Comparison of ENCODE assay signal across 8 cellular contexts in the genomic region with DNA sequence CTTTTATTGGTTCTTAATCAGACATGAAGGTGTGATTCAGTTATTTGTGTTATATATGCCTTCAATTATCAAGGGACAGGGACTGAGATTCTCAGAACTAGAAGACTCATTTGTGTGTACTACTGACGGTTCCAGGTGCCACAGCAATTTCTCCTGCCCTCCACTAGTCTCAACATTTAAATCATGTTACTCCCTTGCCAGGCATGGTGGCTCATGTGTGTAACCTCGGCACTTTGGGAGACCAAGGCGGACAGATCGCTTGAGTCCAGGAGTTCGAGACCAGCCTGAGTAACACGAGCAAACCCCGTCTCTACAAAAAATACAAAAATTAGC. TPM values are rescaled to one million over a fixed set of nuclear protein-coding genes. Genes with fewer than 3 reads are reported as not detected.
DNase-seq lines count a peak whose midpoint lies in the region; ATAC-seq and TF ChIP-seq lines count a peak whose summit lies in the region.

No MANE protein-coding gene starts in this region.

- peaks cover 0 to 3% (median 0%) of the 10 kb centered on the region in 8 donors for H3K9me3 Mint-ChIP-seq in CD4-positive, alpha-beta memory T cell
- no peaks in the 10 kb centered on the region for H3K9me3 Mint-ChIP-seq in neural progenitor cell

- POLR2A ChIA-PET in CD4-positive, alpha-beta memory T cell (lab: Charles Lee; ENCODE audit: partially characterized antibody): interaction anchor here (1.3 to 2.7 kb wide), 3 partner anchors 8 to 123 kb away, joined by 4 to 35 read pairs (median 32); a partner anchor contains a TSS

- intact Hi-C loops in CD4-positive, alpha-beta memory T cell (cut with micrococcal nuclease): loop anchor here (2.0 to 5.0 kb wide), 3 partner anchors 415 to 712 kb away; a partner anchor contains a TSS
- intact Hi-C loops in dorsolateral prefrontal cortex (cut with DNase I): loop anchor here (2.0 to 10.0 kb wide), 7 partner anchors 40 to 352 kb away; a partner anchor contains a TSS

- H3K4me3 ChIP-seq in CD4-positive, alpha-beta memory T cell (ENCODE audit: low read length in 2 of 2): peak overlapping the region; percentile 53 to 82
- H3K4me3 ChIP-seq in NB4 (ENCODE audit: low read depth, low read length) (peak overlapping the region; percentile 80), dorsolateral prefrontal cortex (peak overlapping the region in 58 of 59 donors; percentile 68 to 98 (median 92)), neural progenitor cell (peak overlapping the region; percentile 81)

- H3K9me3 ChIP-seq in CD4-positive, alpha-beta memory T cell (ENCODE audit: control insufficient read depth in 1 of 2, low read length in 2 of 2): no peaks in the 10 kb centered on the region
- no peaks in the 10 kb centered on the region for H3K9me3 ChIP-seq in neural progenitor cell (ENCODE audit: low read depth)

- no peak for DNase-seq in CD4-positive, alpha-beta memory T cell
- DNase-seq in NB4 (ENCODE audit: low read depth) (peak; percentile 20), dorsolateral prefrontal cortex (peak in 1 of 10 donors; percentile 11), neural progenitor cell (ENCODE audit: low spot score) (no peak), NCI-H1092 (lab: John Stamatoyannopoulos, UW) (no peak), SKM-1 (lab: John Stamatoyannopoulos, UW; ENCODE audit: unreplicated experiment) (no peak), EL (no peak)

- peaks cover 20% of the 10 kb centered on the region for H4K20me1 ChIP-seq in neural progenitor cell (ENCODE audit: low read depth)

- TF ChIP-seq POLR2A in NB4 (IDR thresholded peaks at IDR 0.05; ENCODE audit: extremely low read depth, insufficient read length): no peak

- peak overlapping the region; percentile 78 to 96 (median 83) for H3K4me3 Mint-ChIP-seq in CD4-positive, alpha-beta memory T cell
- H3K4me3 Mint-ChIP-seq in neural progenitor cell: peak overlapping the region; percentile 96

- no peak overlapping the region for H2AFZ ChIP-seq in neural progenitor cell (replicated peaks)

- H3K79me2 ChIP-seq in neural progenitor cell (ENCODE audit: low read depth): peaks cover 43% of the 10 kb centered on the region

- H3K4me1 ChIP-seq in CD4-positive, alpha-beta memory T cell (ENCODE audit: insufficient read depth, low read length): peaks cover 44% of the 10 kb centered on the region
- no peaks in the 10 kb centered on the region for H3K4me1 ChIP-seq in neural progenitor cell

- CTCF ChIA-PET in CD4-positive, alpha-beta memory T cell (lab: Charles Lee; ENCODE audit: partially characterized antibody): interaction anchor here (7.8 to 12.7 kb wide), 2 partner anchors 123 to 146 kb away, joined by 124 to 422 read pairs; no protein-coding TSS in a partner anchor

- peak overlapping the region; percentile 79 for H3K4me2 ChIP-seq in neural progenitor cell

- no peaks in the 10 kb centered on the region for H3K27me3 ChIP-seq in CD4-positive, alpha-beta memory T cell (ENCODE audit: insufficient read depth, low read length)
- H3K27me3 ChIP-seq in dorsolateral prefrontal cortex: no peaks in the 10 kb centered on the region
- no peaks in the 10 kb centered on the region for H3K27me3 ChIP-seq in neural progenitor cell

- peaks cover 11% of the 10 kb centered on the region for H3K36me3 ChIP-seq in CD4-positive, alpha-beta memory T cell (ENCODE audit: insufficient read depth, low read length)
- H3K36me3 ChIP-seq in neural progenitor cell: peaks cover 9% of the 10 kb centered on the region

- no peak overlapping the region for H3K9ac ChIP-seq in neural progenitor cell

- no peak for TF ChIP-seq CTCF in NB4 (IDR thresholded peaks at IDR 0.05; ENCODE audit: low read depth, low read length)
- no peak for TF ChIP-seq CTCF in dorsolateral prefrontal cortex (IDR thresholded peaks at IDR 0.05 in 54 of 56, conservative IDR thresholded peaks at IDR 0.05 in 2 of 56; ENCODE audit: low read depth in 1 of 56, partially characterized antibody in 56 of 56)
- TF ChIP-seq CTCF in neural progenitor cell (IDR thresholded peaks at IDR 0.05): no peak

- peak overlapping the region; percentile 92 for H3K27ac ChIP-seq in CD4-positive, alpha-beta memory T cell (ENCODE audit: low read depth, low read length)
- peak overlapping the region in 54 of 59 donors; percentile 20 to 98 (median 93) for H3K27ac ChIP-seq in dorsolateral prefrontal cortex
- no peak overlapping the region for H3K27ac ChIP-seq in neural progenitor cell

- peaks cover 36 to 68% (median 46%) of the 10 kb centered on the region in 4 donors for H3K4me1 Mint-ChIP-seq in CD4-positive, alpha-beta memory T cell
- H3K4me1 Mint-ChIP-seq in neural progenitor cell: peaks cover 21% of the 10 kb centered on the region

- no peak for ATAC-seq in GM18909 (IDR thresholded peaks at IDR 0.05; ENCODE audit: poor library complexity, unreplicated experiment)

- peaks cover 16 to 29% of the 10 kb centered on the region in 2 donors for H3K36me3 Mint-ChIP-seq in CD4-positive, alpha-beta memory T cell
- peaks cover 7% of the 10 kb centered on the region for H3K36me3 Mint-ChIP-seq in neural progenitor cell

- no peaks in the 10 kb centered on the region for H3K27me3 Mint-ChIP-seq in CD4-positive, alpha-beta memory T cell
- H3K27me3 Mint-ChIP-seq in neural progenitor cell (ENCODE audit: insufficient read depth, low read depth): peaks cover 6% of the 10 kb centered on the region

- H3K27ac Mint-ChIP-seq in CD4-positive, alpha-beta memory T cell: peak overlapping the region; percentile 83 to 99 (median 90)
- H3K27ac Mint-ChIP-seq in neural progenitor cell: no peak overlapping the region

- peaks cover 13% of the 10 kb centered on the region for H3F3A ChIP-seq in neural progenitor cell (ENCODE audit: low read depth)

RNA-seq across cellular contexts. Expression of a gene that starts 1.1 kb away (rescaled TPM):
- 100 to 1,000 TPM; 145 to 153 TPM for total RNA-seq in CD4-positive, alpha-beta memory T cell
- polyA plus RNA-seq in CD4-positive, alpha-beta memory T cell: 100 to 1,000 TPM; 123 to 138 TPM
- total RNA-seq in dorsolateral prefrontal cortex (100 to 1,000 TPM; 146 to 408 (median 218) TPM), neural progenitor cell (ENCODE audit: low replicate concordance) (56.1 and 69.7 TPM in 2 replicates)

RNA-seq across cellular contexts. Expression of a gene that starts 37.0 kb away (rescaled TPM):
- not detected for total RNA-seq in CD4-positive, alpha-beta memory T cell
- not detected for polyA plus RNA-seq in CD4-positive, alpha-beta memory T cell
- total RNA-seq in dorsolateral prefrontal cortex: 100 to 1,000 TPM in 66 of 120 experiments, 10 to 100 TPM in 54; 11.2 to 509 (median 107) TPM
- not detected in 2 replicates for total RNA-seq in neural progenitor cell (ENCODE audit: low replicate concordance)

RNA-seq across cellular contexts. Expression of a gene that starts 40.2 kb away (rescaled TPM):
- not detected for total RNA-seq in CD4-positive, alpha-beta memory T cell
- not detected for polyA plus RNA-seq in CD4-positive, alpha-beta memory T cell
- 10 to 100 TPM in 76 of 120 experiments, 1 to 10 TPM in 44; 1.9 to 31.7 (median 11.6) TPM for total RNA-seq in dorsolateral prefrontal cortex
- total RNA-seq in neural progenitor cell (ENCODE audit: low replicate concordance): 12.9 and 13.7 TPM in 2 replicates

Comparison
In these comparisons a context has a peak if more than half of its experiments do, and no peak if none do; other contexts are left out.
1. RNA of a gene that starts 37.0 kb away (total RNA-seq): 11.2 to 509 TPM in dorsolateral prefrontal cortex; not detected in CD4-positive, alpha-beta memory T cell and not detected in neural progenitor cell; every median in the first group is over 10 times any median in the second.
2. Peak in every context shown above with its lines, with median percentiles within 50 percentile points of each other: H3K4me3 ChIP-seq.